1 cellular context compared by ENCODE assay signal in the genomic region with DNA sequence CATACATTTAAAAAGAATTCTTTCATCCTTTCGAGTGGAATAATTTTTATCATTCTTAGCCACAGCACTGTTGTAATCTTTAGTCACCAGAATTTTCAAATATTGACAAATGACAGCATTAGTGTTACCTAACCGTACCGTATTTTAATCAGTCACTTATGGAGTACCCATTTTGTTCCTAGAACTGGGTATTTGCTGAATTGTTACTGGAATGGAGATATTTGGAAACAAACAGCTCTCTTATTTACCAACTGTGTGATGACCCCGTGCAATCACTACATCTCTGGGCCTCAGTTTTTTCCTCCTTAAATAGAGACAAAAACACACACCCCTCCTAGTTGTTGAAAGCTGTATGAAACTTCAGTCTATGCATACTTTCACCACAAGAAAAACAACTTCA.
A peak's percentile ranks its signal among the peaks of the same experiment; 100 is the strongest.
TF ChIP-seq lines count a peak whose summit lies in the region.

No MANE protein-coding gene starts in this region.

TF ChIP-seq in HepG2, 621 proteins besides CTCF, POLR2A, EP300 and RAD21 (continued from another document and continues in another):
- TF ChIP-seq, protein P1, sequence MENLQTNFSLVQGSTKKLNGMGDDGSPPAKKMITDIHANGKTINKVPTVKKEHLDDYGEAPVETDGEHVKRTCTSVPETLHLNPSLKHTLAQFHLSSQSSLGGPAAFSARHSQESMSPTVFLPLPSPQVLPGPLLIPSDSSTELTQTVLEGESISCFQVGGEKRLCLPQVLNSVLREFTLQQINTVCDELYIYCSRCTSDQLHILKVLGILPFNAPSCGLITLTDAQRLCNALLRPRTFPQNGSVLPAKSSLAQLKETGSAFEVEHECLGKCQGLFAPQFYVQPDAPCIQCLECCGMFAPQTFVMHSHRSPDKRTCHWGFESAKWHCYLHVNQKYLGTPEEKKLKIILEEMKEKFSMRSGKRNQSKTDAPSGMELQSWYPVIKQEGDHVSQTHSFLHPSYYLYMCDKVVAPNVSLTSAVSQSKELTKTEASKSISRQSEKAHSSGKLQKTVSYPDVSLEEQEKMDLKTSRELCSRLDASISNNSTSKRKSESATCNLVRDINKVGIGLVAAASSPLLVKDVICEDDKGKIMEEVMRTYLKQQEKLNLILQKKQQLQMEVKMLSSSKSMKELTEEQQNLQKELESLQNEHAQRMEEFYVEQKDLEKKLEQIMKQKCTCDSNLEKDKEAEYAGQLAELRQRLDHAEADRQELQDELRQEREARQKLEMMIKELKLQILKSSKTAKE (CRISPR knock-in tag; IDR thresholded peaks at IDR 0.05; ENCODE audit: borderline replicate concordance): no peak
- TF ChIP-seq IRF2 (CRISPR knock-in tag; IDR thresholded peaks at IDR 0.05): peak; percentile 37; the same call in 1 of the 2 replicates
- TF ChIP-seq DNMT3B (CRISPR knock-in tag; conservative IDR thresholded peaks at IDR 0.05): no peak
- TF ChIP-seq, protein P2, sequence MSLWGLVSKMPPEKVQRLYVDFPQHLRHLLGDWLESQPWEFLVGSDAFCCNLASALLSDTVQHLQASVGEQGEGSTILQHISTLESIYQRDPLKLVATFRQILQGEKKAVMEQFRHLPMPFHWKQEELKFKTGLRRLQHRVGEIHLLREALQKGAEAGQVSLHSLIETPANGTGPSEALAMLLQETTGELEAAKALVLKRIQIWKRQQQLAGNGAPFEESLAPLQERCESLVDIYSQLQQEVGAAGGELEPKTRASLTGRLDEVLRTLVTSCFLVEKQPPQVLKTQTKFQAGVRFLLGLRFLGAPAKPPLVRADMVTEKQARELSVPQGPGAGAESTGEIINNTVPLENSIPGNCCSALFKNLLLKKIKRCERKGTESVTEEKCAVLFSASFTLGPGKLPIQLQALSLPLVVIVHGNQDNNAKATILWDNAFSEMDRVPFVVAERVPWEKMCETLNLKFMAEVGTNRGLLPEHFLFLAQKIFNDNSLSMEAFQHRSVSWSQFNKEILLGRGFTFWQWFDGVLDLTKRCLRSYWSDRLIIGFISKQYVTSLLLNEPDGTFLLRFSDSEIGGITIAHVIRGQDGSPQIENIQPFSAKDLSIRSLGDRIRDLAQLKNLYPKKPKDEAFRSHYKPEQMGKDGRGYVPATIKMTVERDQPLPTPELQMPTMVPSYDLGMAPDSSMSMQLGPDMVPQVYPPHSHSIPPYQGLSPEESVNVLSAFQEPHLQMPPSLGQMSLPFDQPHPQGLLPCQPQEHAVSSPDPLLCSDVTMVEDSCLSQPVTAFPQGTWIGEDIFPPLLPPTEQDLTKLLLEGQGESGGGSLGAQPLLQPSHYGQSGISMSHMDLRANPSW (CRISPR knock-in tag; IDR thresholded peaks at IDR 0.05; ENCODE audit: borderline replicate concordance): no peak
- peak; percentile 57; the same call in 1 of the 2 replicates for TF ChIP-seq ZNF644 (CRISPR knock-in tag; IDR thresholded peaks at IDR 0.05; ENCODE audit: low read depth)
- TF ChIP-seq ZNF225 (CRISPR knock-in tag; IDR thresholded peaks at IDR 0.05): no peak
- TF ChIP-seq ELF1 (CRISPR knock-in tag; IDR thresholded peaks at IDR 0.05): no peak
- TF ChIP-seq ZFP36L2 (CRISPR knock-in tag; IDR thresholded peaks at IDR 0.05): no peak
- TF ChIP-seq SMAD1 (CRISPR knock-in tag; IDR thresholded peaks at IDR 0.05; ENCODE audit: borderline replicate concordance, low read depth): no peak
- no peak for TF ChIP-seq SMAD9 (CRISPR knock-in tag; IDR thresholded peaks at IDR 0.05)
- TF ChIP-seq, protein P3, sequence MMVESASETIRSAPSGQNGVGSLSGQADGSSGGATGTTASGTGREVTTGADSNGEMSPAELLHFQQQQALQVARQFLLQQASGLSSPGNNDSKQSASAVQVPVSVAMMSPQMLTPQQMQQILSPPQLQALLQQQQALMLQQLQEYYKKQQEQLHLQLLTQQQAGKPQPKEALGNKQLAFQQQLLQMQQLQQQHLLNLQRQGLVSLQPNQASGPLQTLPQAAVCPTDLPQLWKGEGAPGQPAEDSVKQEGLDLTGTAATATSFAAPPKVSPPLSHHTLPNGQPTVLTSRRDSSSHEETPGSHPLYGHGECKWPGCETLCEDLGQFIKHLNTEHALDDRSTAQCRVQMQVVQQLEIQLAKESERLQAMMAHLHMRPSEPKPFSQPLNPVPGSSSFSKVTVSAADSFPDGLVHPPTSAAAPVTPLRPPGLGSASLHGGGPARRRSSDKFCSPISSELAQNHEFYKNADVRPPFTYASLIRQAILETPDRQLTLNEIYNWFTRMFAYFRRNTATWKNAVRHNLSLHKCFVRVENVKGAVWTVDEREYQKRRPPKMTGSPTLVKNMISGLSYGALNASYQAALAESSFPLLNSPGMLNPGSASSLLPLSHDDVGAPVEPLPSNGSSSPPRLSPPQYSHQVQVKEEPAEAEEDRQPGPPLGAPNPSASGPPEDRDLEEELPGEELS (CRISPR knock-in tag; IDR thresholded peaks at IDR 0.05): peak; percentile 92
- no peak for TF ChIP-seq ZNF572 (CRISPR knock-in tag; IDR thresholded peaks at IDR 0.05)
- TF ChIP-seq NR2F2 (IDR thresholded peaks at IDR 0.05; ENCODE audit: borderline replicate concordance, low read depth): 0 out of 2 replicates have a peak, but pooled peaks have one; percentile 32
- TF ChIP-seq ZFP37 (CRISPR knock-in tag; IDR thresholded peaks at IDR 0.05; ENCODE audit: borderline replicate concordance): no peak
- TF ChIP-seq EZH2 (conservative IDR thresholded peaks at IDR 0.05; ENCODE audit: low read depth, low read length): no peak
- TF ChIP-seq CBX1 (IDR thresholded peaks at IDR 0.05; ENCODE audit: low read depth): no peak
- peak; percentile 77; the same call in 1 of the 2 replicates for TF ChIP-seq HMG20A (CRISPR knock-in tag; IDR thresholded peaks at IDR 0.05; ENCODE audit: borderline replicate concordance)
- no peak for TF ChIP-seq ZNF143 (CRISPR knock-in tag; IDR thresholded peaks at IDR 0.05)
- no peak for TF ChIP-seq SNAPC2 (CRISPR knock-in tag; IDR thresholded peaks at IDR 0.05)
- no peak for TF ChIP-seq ZNF326 (CRISPR knock-in tag; IDR thresholded peaks at IDR 0.05; ENCODE audit: borderline replicate concordance)
- TF ChIP-seq ZSCAN20 (CRISPR knock-in tag; IDR thresholded peaks at IDR 0.05; ENCODE audit: borderline replicate concordance): no peak
- TF ChIP-seq KDM2A (CRISPR knock-in tag; IDR thresholded peaks at IDR 0.05; ENCODE audit: borderline replicate concordance, low read depth): no peak
- TF ChIP-seq SMAD3 (CRISPR knock-in tag; IDR thresholded peaks at IDR 0.05): no peak
- no peak for TF ChIP-seq BRCA1 (CRISPR knock-in tag; IDR thresholded peaks at IDR 0.05)
- no peak for TF ChIP-seq SP1 (IDR thresholded peaks at IDR 0.05)
- no peak for TF ChIP-seq SP1 (CRISPR knock-in tag; IDR thresholded peaks at IDR 0.05)
- TF ChIP-seq ZNF674 (CRISPR knock-in tag; IDR thresholded peaks at IDR 0.05; ENCODE audit: low read depth): no peak
- no peak for TF ChIP-seq ZNF274 (CRISPR knock-in tag; IDR thresholded peaks at IDR 0.05)
- TF ChIP-seq SP2 (CRISPR knock-in tag; IDR thresholded peaks at IDR 0.05): no peak
- peak; percentile 30; the same call in 1 of the 2 replicates for TF ChIP-seq ZNF331 (CRISPR knock-in tag; IDR thresholded peaks at IDR 0.05)
- peak; percentile 27; the same call in 1 of the 2 replicates for TF ChIP-seq ELF3 (CRISPR knock-in tag; IDR thresholded peaks at IDR 0.05)
- TF ChIP-seq, protein P4, sequence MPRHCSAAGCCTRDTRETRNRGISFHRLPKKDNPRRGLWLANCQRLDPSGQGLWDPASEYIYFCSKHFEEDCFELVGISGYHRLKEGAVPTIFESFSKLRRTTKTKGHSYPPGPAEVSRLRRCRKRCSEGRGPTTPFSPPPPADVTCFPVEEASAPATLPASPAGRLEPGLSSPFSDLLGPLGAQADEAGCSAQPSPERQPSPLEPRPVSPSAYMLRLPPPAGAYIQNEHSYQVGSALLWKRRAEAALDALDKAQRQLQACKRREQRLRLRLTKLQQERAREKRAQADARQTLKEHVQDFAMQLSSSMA (CRISPR knock-in tag; IDR thresholded peaks at IDR 0.05): no peak
- no peak for TF ChIP-seq ZNF282 (IDR thresholded peaks at IDR 0.05; ENCODE audit: partially characterized antibody)
- TF ChIP-seq SETDB1 (CRISPR knock-in tag; IDR thresholded peaks at IDR 0.05; ENCODE audit: borderline replicate concordance): no peak
- peak; percentile 90 for TF ChIP-seq ISL2 (CRISPR knock-in tag; IDR thresholded peaks at IDR 0.05)
- TF ChIP-seq, protein P5, sequence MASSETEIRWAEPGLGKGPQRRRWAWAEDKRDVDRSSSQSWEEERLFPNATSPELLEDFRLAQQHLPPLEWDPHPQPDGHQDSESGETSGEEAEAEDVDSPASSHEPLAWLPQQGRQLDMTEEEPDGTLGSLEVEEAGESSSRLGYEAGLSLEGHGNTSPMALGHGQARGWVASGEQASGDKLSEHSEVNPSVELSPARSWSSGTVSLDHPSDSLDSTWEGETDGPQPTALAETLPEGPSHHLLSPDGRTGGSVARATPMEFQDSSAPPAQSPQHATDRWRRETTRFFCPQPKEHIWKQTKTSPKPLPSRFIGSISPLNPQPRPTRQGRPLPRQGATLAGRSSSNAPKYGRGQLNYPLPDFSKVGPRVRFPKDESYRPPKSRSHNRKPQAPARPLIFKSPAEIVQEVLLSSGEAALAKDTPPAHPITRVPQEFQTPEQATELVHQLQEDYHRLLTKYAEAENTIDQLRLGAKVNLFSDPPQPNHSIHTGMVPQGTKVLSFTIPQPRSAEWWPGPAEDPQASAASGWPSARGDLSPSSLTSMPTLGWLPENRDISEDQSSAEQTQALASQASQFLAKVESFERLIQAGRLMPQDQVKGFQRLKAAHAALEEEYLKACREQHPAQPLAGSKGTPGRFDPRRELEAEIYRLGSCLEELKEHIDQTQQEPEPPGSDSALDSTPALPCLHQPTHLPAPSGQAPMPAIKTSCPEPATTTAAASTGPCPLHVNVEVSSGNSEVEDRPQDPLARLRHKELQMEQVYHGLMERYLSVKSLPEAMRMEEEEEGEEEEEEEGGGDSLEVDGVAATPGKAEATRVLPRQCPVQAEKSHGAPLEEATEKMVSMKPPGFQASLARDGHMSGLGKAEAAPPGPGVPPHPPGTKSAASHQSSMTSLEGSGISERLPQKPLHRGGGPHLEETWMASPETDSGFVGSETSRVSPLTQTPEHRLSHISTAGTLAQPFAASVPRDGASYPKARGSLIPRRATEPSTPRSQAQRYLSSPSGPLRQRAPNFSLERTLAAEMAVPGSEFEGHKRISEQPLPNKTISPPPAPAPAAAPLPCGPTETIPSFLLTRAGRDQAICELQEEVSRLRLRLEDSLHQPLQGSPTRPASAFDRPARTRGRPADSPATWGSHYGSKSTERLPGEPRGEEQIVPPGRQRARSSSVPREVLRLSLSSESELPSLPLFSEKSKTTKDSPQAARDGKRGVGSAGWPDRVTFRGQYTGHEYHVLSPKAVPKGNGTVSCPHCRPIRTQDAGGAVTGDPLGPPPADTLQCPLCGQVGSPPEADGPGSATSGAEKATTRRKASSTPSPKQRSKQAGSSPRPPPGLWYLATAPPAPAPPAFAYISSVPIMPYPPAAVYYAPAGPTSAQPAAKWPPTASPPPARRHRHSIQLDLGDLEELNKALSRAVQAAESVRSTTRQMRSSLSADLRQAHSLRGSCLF (CRISPR knock-in tag; IDR thresholded peaks at IDR 0.05; ENCODE audit: borderline replicate concordance): no peak
- TF ChIP-seq GATAD2A (CRISPR knock-in tag; IDR thresholded peaks at IDR 0.05): peak; percentile 90
- no peak for TF ChIP-seq ZNF713 (CRISPR knock-in tag; IDR thresholded peaks at IDR 0.05)
- TF ChIP-seq ARHGAP35 (CRISPR knock-in tag; IDR thresholded peaks at IDR 0.05; ENCODE audit: borderline replicate concordance): no peak
- peak; percentile 65 for TF ChIP-seq CREM (IDR thresholded peaks at IDR 0.05)
- no peak for TF ChIP-seq CREM (CRISPR knock-in tag; IDR thresholded peaks at IDR 0.05)
- TF ChIP-seq TCF7 (IDR thresholded peaks at IDR 0.05; ENCODE audit: low read depth): peak; percentile 24; the same call in 1 of the 2 replicates
- no peak for TF ChIP-seq ZFP82 (CRISPR knock-in tag; IDR thresholded peaks at IDR 0.05; ENCODE audit: borderline replicate concordance)
- TF ChIP-seq, protein P6, sequence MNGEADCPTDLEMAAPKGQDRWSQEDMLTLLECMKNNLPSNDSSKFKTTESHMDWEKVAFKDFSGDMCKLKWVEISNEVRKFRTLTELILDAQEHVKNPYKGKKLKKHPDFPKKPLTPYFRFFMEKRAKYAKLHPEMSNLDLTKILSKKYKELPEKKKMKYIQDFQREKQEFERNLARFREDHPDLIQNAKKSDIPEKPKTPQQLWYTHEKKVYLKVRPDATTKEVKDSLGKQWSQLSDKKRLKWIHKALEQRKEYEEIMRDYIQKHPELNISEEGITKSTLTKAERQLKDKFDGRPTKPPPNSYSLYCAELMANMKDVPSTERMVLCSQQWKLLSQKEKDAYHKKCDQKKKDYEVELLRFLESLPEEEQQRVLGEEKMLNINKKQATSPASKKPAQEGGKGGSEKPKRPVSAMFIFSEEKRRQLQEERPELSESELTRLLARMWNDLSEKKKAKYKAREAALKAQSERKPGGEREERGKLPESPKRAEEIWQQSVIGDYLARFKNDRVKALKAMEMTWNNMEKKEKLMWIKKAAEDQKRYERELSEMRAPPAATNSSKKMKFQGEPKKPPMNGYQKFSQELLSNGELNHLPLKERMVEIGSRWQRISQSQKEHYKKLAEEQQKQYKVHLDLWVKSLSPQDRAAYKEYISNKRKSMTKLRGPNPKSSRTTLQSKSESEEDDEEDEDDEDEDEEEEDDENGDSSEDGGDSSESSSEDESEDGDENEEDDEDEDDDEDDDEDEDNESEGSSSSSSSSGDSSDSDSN (CRISPR knock-in tag; IDR thresholded peaks at IDR 0.05): no peak
- TF ChIP-seq BCL6 (CRISPR knock-in tag; IDR thresholded peaks at IDR 0.05): peak; percentile 97
- TF ChIP-seq ZNF33B (CRISPR knock-in tag; IDR thresholded peaks at IDR 0.05): no peak
- TF ChIP-seq MAFK (conservative IDR thresholded peaks at IDR 0.05 in 1 of 2, IDR thresholded peaks at IDR 0.05 in 1 of 2; ENCODE audit: low read length in 2 of 2): no peak
